11 cellular contexts compared by ENCODE assay signal in the genomic region with DNA sequence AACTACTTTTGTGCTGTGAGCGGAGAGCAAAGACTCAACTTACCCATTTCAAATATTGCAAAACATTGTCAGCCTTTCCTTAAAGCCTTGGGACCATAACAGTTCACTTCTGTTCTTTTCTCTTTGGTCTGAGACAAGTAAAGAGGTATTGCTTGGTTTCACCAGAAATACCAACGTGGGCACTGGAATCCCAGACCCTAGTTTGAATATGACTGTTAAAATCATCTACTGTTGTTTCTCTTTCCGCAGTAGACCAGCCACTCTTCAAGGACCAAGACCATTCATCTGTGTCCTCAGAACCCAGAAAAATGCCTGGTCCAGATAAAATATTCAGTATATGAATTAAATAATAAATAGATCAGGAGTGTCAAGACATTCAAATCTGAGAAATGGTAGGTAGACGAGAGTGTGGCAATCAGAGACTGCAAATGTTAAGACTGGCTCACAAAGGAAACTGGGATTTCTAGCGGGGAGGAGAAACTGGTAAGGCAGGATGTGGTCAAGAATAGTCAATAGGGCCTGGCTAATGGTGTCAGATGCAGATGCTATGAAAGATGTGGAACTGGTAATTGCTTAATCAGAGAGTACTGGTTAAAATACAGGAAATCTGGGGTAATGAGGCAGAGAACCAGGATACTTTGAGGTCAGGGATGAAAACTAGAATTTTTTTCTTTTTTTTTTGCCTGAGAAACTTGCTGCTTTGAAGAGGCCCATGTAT.
DNase-seq lines count a peak whose midpoint lies in the region; ATAC-seq and TF ChIP-seq lines count a peak whose summit lies in the region.
"Had no signal": no experiment of that assay in that cellular context is flagged by ENCODE, and none has a peak within 500 bp of the region (broad histone marks: within the 10 kb centered on the region; RNA-seq: fewer than 3 reads in every experiment).

No MANE protein-coding gene starts in this region.

- H3K9me3 ChIP-seq in SK-N-SH = no peaks in the 10 kb centered on the region

- TF ChIP-seq CTCF in fibroblast of villous mesenchyme (IDR thresholded peaks at IDR 0.05; ENCODE audit: insufficient read depth, low read depth, low read length) = no peak
- no peak for TF ChIP-seq CTCF in SK-N-SH (IDR thresholded peaks at IDR 0.05)

- H3F3A ChIP-seq in SK-N-SH (replicated peaks; ENCODE audit: insufficient read depth) = no peaks in the 10 kb centered on the region

- H3K4me2 ChIP-seq in SK-N-SH = no peak overlapping the region

- H3K9ac ChIP-seq in SK-N-SH = no peak overlapping the region

- TF ChIP-seq RAD21 in SK-N-SH (IDR thresholded peaks at IDR 0.05; ENCODE audit: low read length) = no peak

- H3K27me3 ChIP-seq in SK-N-SH (ENCODE audit: insufficient read depth) = no peaks in the 10 kb centered on the region

- 37% methylated on average over 5 of the region's 5 CpGs for WGBS in SK-N-SH (ENCODE audit: low lambda C conversion rate)

- ATAC-seq in GM18511 (IDR thresholded peaks at IDR 0.05; ENCODE audit: unreplicated experiment) (peak; percentile 92), GM21717 (IDR thresholded peaks at IDR 0.05; ENCODE audit: unreplicated experiment) (peak; percentile 64)

- H3K79me2 ChIP-seq in SK-N-SH (ENCODE audit: insufficient read depth) = no peaks in the 10 kb centered on the region

- no peak overlapping the region for H2AFZ ChIP-seq in SK-N-SH (ENCODE audit: low read depth)

- no peak for TF ChIP-seq EP300 in SK-N-SH (IDR thresholded peaks at IDR 0.05; ENCODE audit: borderline replicate concordance in 1 of 2, low read depth in 1 of 2, low read length in 1 of 2)

- POLR2A ChIA-PET in SK-N-SH (lab: Yijun Ruan, JAX) = no interaction called here

- no peak overlapping the region for H3K27ac ChIP-seq in SK-N-SH (ENCODE audit: low read depth in 2 of 2, low read length in 1 of 2)
- H3K27ac ChIP-seq: skin epidermis, WERI-Rb-1 had no signal

- CTCF ChIA-PET in SK-N-SH (lab: Yijun Ruan, JAX) = no interaction called here

- no peaks in the 10 kb centered on the region for H3K36me3 ChIP-seq in SK-N-SH (replicated peaks in 1 of 2; ENCODE audit: control insufficient read depth in 1 of 2, insufficient read depth in 2 of 2, low read length in 1 of 2)
- H3K36me3 ChIP-seq: WERI-Rb-1 had no signal

- no peaks in the 10 kb centered on the region for H4K20me1 ChIP-seq in SK-N-SH (ENCODE audit: insufficient read depth)

- no peaks in the 10 kb centered on the region for H3K9me2 ChIP-seq in SK-N-SH

- DNase-seq in HS-5 (ENCODE audit: low read depth) (peak; percentile 37), fibroblast of villous mesenchyme (ENCODE audit: low read depth) (peak; percentile 25), NAMALWA (ENCODE audit: low spot score) (no peak), HuH-7 (ENCODE audit: low spot score) (no peak), SK-N-SH (no peak)
- DNase-seq in stimulated activated CD4-positive, alpha-beta T cell treated with anti-CD3 and anti-CD28 coated beads, Interleukin-1b, Interleukin-23, amount 100 ng/mL, for 48 hours = no peak
- DNase-seq: NCI-H146, WERI-Rb-1 had no signal

- H3K4me3 ChIP-seq in fibroblast of villous mesenchyme (ENCODE audit: low read depth, low read length) (no peak overlapping the region), SK-N-SH (ENCODE audit: low read depth in 2 of 2, low read length in 1 of 2) (no peak overlapping the region)
- H3K4me3 ChIP-seq: skin epidermis had no signal

- no peaks in the 10 kb centered on the region for H3K4me1 ChIP-seq in SK-N-SH (ENCODE audit: control insufficient read depth in 1 of 2, insufficient read depth in 2 of 2, low read depth in 1 of 2, low read length in 1 of 2)

TF ChIP-seq in SK-N-SH, 30 proteins besides CTCF, POLR2A, EP300 and RAD21:
- TF ChIP-seq CHD2 (IDR thresholded peaks at IDR 0.05; ENCODE audit: low read length, partially characterized antibody) (no peak), FOXM1 (IDR thresholded peaks at IDR 0.05; ENCODE audit: low read depth) (no peak), TCF12 (IDR thresholded peaks at IDR 0.05) (no peak), TEAD4 (IDR thresholded peaks at IDR 0.05; ENCODE audit: borderline replicate concordance, insufficient read depth) (no peak)
- TF ChIP-seq, protein P1, sequence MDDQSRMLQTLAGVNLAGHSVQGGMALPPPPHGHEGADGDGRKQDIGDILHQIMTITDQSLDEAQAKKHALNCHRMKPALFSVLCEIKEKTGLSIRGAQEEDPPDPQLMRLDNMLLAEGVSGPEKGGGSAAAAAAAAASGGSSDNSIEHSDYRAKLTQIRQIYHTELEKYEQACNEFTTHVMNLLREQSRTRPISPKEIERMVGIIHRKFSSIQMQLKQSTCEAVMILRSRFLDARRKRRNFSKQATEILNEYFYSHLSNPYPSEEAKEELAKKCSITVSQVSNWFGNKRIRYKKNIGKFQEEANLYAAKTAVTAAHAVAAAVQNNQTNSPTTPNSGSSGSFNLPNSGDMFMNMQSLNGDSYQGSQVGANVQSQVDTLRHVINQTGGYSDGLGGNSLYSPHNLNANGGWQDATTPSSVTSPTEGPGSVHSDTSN (IDR thresholded peaks at IDR 0.05) = no peak

Comparison
In these comparisons a context has a peak if more than half of its experiments do, and no peak if none do; other contexts are left out.
1. DNase-seq: peak in HS-5 (single experiment) and fibroblast of villous mesenchyme (single experiment); none in NAMALWA (single experiment), stimulated activated CD4-positive, alpha-beta T cell treated with anti-CD3 and anti-CD28 coated beads, Interleukin-1b, Interleukin-23, amount 100 ng/mL, for 48 hours (single experiment), HuH-7 (single experiment) and SK-N-SH (single experiment).